Comparison of ENCODE assay signal across 8 cellular contexts in genomic region chr1:223143760-223144248, GRCh38. TPM values are rescaled to one million over a fixed set of nuclear protein-coding genes. Genes with fewer than 3 reads are reported as not detected.
A peak's percentile ranks its signal among the peaks of the same experiment; 100 is the strongest.
DNase-seq lines count a peak whose midpoint lies in the region; ATAC-seq and TF ChIP-seq lines count a peak whose summit lies in the region.

No MANE protein-coding gene starts in this region.

- 12 to 19% methylated on average over 9 of the region's 9 CpGs for WGBS in testis, 2 donors

- no peak for TF ChIP-seq POLR2A in testis (IDR thresholded peaks at IDR 0.05)

- peak overlapping the region in 8 of 10 experiments; percentile 51 to 74 (median 61); a peak in 10 of 20 replicates for H3K4me3 ChIP-seq in BLaER1 treated with 17β-estradiol and CSF1 and Interleukin-3, amounts not matched to agents 10 nM and 100 nM
- H3K4me3 ChIP-seq in lower lobe of right lung (peak overlapping the region; percentile 69), testis (peak overlapping the region in 1 of 2 donors; percentile 66)

- H4K20me1 ChIP-seq in BLaER1 treated with 17β-estradiol and CSF1 and Interleukin-3, amounts not matched to agents 10 nM and 100 nM = no peaks in the 10 kb centered on the region; a peak in 1 of 22 replicates

- no peaks in the 10 kb centered on the region for H3K27me3 ChIP-seq in BLaER1 treated with 17β-estradiol and CSF1 and Interleukin-3, amounts not matched to agents 10 nM and 100 nM
- H3K27me3 ChIP-seq in lower lobe of right lung (ENCODE audit: low read depth) (no peaks in the 10 kb centered on the region), testis (no peaks in the 10 kb centered on the region)

- H3K27ac ChIP-seq in BLaER1 treated with 17β-estradiol and CSF1 and Interleukin-3, amounts not matched to agents 10 nM and 100 nM = peak overlapping the region in 7 of 11 experiments; percentile 6 to 66 (median 52); a peak in 9 of 22 replicates
- peak overlapping the region; percentile 81 for H3K27ac ChIP-seq in lower lobe of right lung
- peak overlapping the region; percentile 16 to 64 for H3K27ac ChIP-seq in testis

- TF ChIP-seq CTCF in lower lobe of right lung (IDR thresholded peaks at IDR 0.05) = no peak
- no peak for TF ChIP-seq CTCF in testis (IDR thresholded peaks at IDR 0.05)
- TF ChIP-seq CTCF in omental fat pad (IDR thresholded peaks at IDR 0.05) = no peak

- ATAC-seq in GM21723 (IDR thresholded peaks at IDR 0.05; ENCODE audit: unreplicated experiment) = peak; percentile 37
- ATAC-seq in lower lobe of right lung = peak; percentile 74 to 77
- no peak for ATAC-seq in omental fat pad (ENCODE audit: low FRiP score)

- peaks cover 25 to 63% (median 31%) of the 10 kb centered on the region in 10 experiments for H3K4me1 ChIP-seq in BLaER1 treated with 17β-estradiol and CSF1 and Interleukin-3, amounts not matched to agents 10 nM and 100 nM
- peaks cover 40% of the 10 kb centered on the region for H3K4me1 ChIP-seq in lower lobe of right lung
- H3K4me1 ChIP-seq in testis = peaks cover 20% of the 10 kb centered on the region

- intact Hi-C loops in lower lobe of right lung (cut with DNase I) (no loop called here), testis (cut with DNase I; ENCODE audit: low total_unique reads) (no loop called here)

- peak overlapping the region in 10 of 11 experiments; percentile 43 to 79 (median 64); a peak in 14 of 22 replicates for H3K9ac ChIP-seq in BLaER1 treated with 17β-estradiol and CSF1 and Interleukin-3, amounts not matched to agents 10 nM and 100 nM

- peaks cover 17 to 36% (median 26%) of the 10 kb centered on the region in 11 experiments; a peak in 21 of 22 replicates for H3K9me3 ChIP-seq in BLaER1 treated with 17β-estradiol and CSF1 and Interleukin-3, amounts not matched to agents 10 nM and 100 nM (replicated peaks in 1 of 11)
- H3K9me3 ChIP-seq in lower lobe of right lung (no peaks in the 10 kb centered on the region), testis (no peaks in the 10 kb centered on the region)

- peak overlapping the region; percentile 76 to 97 (median 85) for H3K4me2 ChIP-seq in BLaER1 treated with 17β-estradiol and CSF1 and Interleukin-3, amounts not matched to agents 10 nM and 100 nM

- H3K36me3 ChIP-seq in BLaER1 treated with 17β-estradiol and CSF1 and Interleukin-3, amounts not matched to agents 10 nM and 100 nM = peaks cover 0 to 25% (median 0%) of the 10 kb centered on the region in 11 experiments; a peak in 6 of 22 replicates
- H3K36me3 ChIP-seq in lower lobe of right lung = no peaks in the 10 kb centered on the region
- H3K36me3 ChIP-seq in testis (ENCODE audit: low read depth, missing control alignments) = no peaks in the 10 kb centered on the region

- DNase-seq in NCI-H2227 treated with DMSO at 0.1 percent for 48 hours (lab: John Stamatoyannopoulos, UW) (peak; percentile 80), lower lobe of right lung (peak; percentile 78), testis (peak; percentile 32), omental fat pad (ENCODE audit: low spot score) (no peak), DMS53 treated with DMSO at 0.1 percent for 48 hours (lab: John Stamatoyannopoulos, UW; ENCODE audit: unreplicated experiment) (no peak)
- DNase-seq in activated naive CD4-positive, alpha-beta T cell treated with Interleukin-2 at 50 U/mL for 16 hours = peak; percentile 36

RNA-seq across cellular contexts. Expression of gene TLR5, which starts 0.8 kb away (rescaled TPM):
- total RNA-seq in lower lobe of right lung (26.6 TPM), testis (10 to 100 TPM in 1 of 2 donors, 1 to 10 TPM in 1; 4.2 to 13.8 TPM), omental fat pad (10 to 100 TPM in 1 of 4 donors, 1 to 10 TPM in 3; 7.0 to 12.6 (median 10.0) TPM)
- 5.4 TPM for polyA plus RNA-seq in testis (ENCODE audit: insufficient read depth, low read depth, low replicate concordance)

Comparison
In these comparisons a context has a peak if more than half of its experiments do, and no peak if none do; other contexts are left out.
1. DNase-seq: peak in NCI-H2227 treated with DMSO at 0.1 percent for 48 hours (single experiment), activated naive CD4-positive, alpha-beta T cell treated with Interleukin-2 at 50 U/mL for 16 hours (single experiment), lower lobe of right lung (single experiment) and testis (single experiment); none in omental fat pad (single experiment) and DMS53 treated with DMSO at 0.1 percent for 48 hours (single experiment).
2. Peak in every context shown above with its lines, with median percentiles within 50 percentile points of each other: H3K27ac ChIP-seq.